Comparison of ENCODE assay signal across 31 cellular contexts in the genomic region with DNA sequence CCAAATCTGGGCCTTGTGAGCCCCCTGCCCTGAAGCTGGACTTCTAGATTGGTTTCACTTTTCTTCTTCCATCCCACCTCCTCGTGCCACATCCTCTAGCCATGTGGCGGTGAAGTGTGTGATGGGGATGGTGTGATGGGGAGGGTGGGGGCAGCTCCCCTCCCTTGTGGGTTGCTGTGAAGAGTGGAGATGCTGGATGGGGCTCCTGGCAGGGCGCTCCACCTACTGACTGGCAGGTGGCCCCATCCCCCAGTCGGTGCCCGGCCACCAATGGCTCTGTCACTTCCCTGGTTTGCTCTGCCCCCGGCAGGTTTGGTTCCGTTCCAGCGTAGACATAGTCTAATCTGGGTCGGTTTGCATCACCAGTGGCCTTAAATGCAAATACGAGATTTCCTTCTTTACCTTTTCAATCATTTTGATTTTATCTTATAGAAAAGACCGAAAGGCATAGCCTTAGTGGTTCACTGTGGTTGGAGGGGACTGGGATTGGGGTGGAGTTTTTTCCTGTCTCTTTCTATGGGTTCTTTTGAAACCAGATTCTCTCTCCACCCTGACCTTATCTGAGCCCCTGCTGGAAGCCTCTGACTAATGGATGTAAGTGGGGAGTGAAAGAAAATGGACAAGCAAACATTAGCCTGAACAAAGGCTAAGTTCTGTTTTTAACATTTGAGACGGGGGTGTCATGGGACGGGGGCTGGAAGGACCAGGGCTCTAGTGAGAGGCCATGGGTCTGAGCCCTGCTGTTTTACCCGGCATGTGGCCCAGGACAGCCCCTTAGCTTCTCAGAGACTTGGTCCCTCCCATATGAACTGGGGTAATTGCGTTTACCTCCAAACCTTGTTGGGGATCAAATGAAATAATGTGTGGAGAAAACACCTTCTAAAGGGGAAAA.
DNase-seq lines count a peak whose midpoint lies in the region; ATAC-seq and TF ChIP-seq lines count a peak whose summit lies in the region.
"Had no signal": no experiment of that assay in that cellular context is flagged by ENCODE, and none has a peak within 500 bp of the region (broad histone marks: within the 10 kb centered on the region; RNA-seq: fewer than 3 reads in every experiment).

No MANE protein-coding gene starts in this region.

- no peaks in the 10 kb centered on the region for H3K79me1 ChIP-seq in neuronal stem cell (ENCODE audit: low read depth, low read length)

- H3K14ac ChIP-seq in neuronal stem cell (ENCODE audit: low read length), result no peak overlapping the region

- H3K27me3 ChIP-seq in DND-41 (ENCODE audit: insufficient read depth, low read length, poor library complexity) (no peaks in the 10 kb centered on the region), HUES48 (ENCODE audit: control insufficient read depth, insufficient read depth, low read length) (no peaks in the 10 kb centered on the region), neuronal stem cell (ENCODE audit: control insufficient read depth in 3 of 3, insufficient read depth in 3 of 3, low read depth in 1 of 3, low read length in 3 of 3) (peaks cover 0 to 11% (median 0%) of the 10 kb centered on the region in 3 experiments)
- H3K27me3 ChIP-seq: BE2C, SJCRH30, thyroid gland had no signal

- no peak overlapping the region for H2AFZ ChIP-seq in DND-41 (ENCODE audit: low read depth, low read length)
- H2AFZ ChIP-seq in neuronal stem cell (ENCODE audit: low read length), result no peak overlapping the region

- H3K4me2 ChIP-seq in DND-41 (ENCODE audit: insufficient read depth, low read length) (no peak overlapping the region), neuronal stem cell (ENCODE audit: insufficient read depth, low read length, poor library complexity, severe bottlenecking) (no peak overlapping the region)

- no peaks in the 10 kb centered on the region for H3K4me1 ChIP-seq in DND-41 (ENCODE audit: insufficient read depth, low read length)
- peaks cover 10% of the 10 kb centered on the region; the same call in 1 of the 2 replicates for H3K4me1 ChIP-seq in HUES48 (ENCODE audit: control insufficient read depth, insufficient read depth, low read length)
- H3K4me1 ChIP-seq in neuronal stem cell (ENCODE audit: control insufficient read depth in 2 of 2, insufficient read depth in 1 of 2, low read depth in 1 of 2, low read length in 2 of 2), result peaks cover 6 to 20% of the 10 kb centered on the region in 2 donors
- H3K4me1 ChIP-seq: BE2C, SJCRH30, stomach, thyroid gland had no signal

- H3K9me3 ChIP-seq in DND-41 (ENCODE audit: insufficient read depth, low read length, severe bottlenecking) (no peaks in the 10 kb centered on the region), HUES48 (ENCODE audit: control insufficient read depth, insufficient read depth, low read length) (no peaks in the 10 kb centered on the region), neuronal stem cell (replicated peaks in 1 of 2; ENCODE audit: control insufficient read depth in 2 of 2, insufficient read depth in 1 of 2, low read depth in 1 of 2, low read length in 2 of 2) (no peaks in the 10 kb centered on the region)
- H3K9me3 ChIP-seq: BE2C, HAP-1, SJCRH30, stomach, thyroid gland had no signal

- no peak for TF ChIP-seq CTCF in DND-41 (IDR thresholded peaks at IDR 0.05; ENCODE audit: borderline replicate concordance, extremely low read depth, low read length, poor library complexity, severe bottlenecking)
- no peak for TF ChIP-seq CTCF in coronary artery (IDR thresholded peaks at IDR 0.05)
- no peak for TF ChIP-seq CTCF in GM10266 (IDR thresholded peaks at IDR 0.05; ENCODE audit: control insufficient read depth, insufficient read depth, low read depth, missing control alignments)

- no peak overlapping the region for H3K4ac ChIP-seq in neuronal stem cell (ENCODE audit: low read length)

- H3K4me3 ChIP-seq in DND-41 (ENCODE audit: low read depth in 1 of 2, low read length in 2 of 2), result no peak overlapping the region
- no peak overlapping the region for H3K4me3 ChIP-seq in HUES48 (ENCODE audit: low read depth, low read length)
- H3K4me3 ChIP-seq in coronary artery, result no peak overlapping the region
- no peak overlapping the region for H3K4me3 ChIP-seq in neuronal stem cell (ENCODE audit: low read length in 2 of 2)
- H3K4me3 ChIP-seq: HAP-1, SJCRH30, stomach, thyroid gland had no signal

- H4K8ac ChIP-seq in neuronal stem cell (ENCODE audit: low read depth, low read length), result no peak overlapping the region

- no peak overlapping the region for H3K23ac ChIP-seq in neuronal stem cell (ENCODE audit: low read depth, low read length, poor library complexity)

- H4K20me1 ChIP-seq in DND-41 (ENCODE audit: insufficient read depth, low read length), result no peaks in the 10 kb centered on the region

- H2BK5ac ChIP-seq in neuronal stem cell (ENCODE audit: low read length), result no peak overlapping the region

- no peak overlapping the region for H4K91ac ChIP-seq in neuronal stem cell (ENCODE audit: low read depth, low read length, poor library complexity)

- ATAC-seq in DND-41 (ENCODE audit: insufficient read depth, low read depth) (0 out of 3 replicates have a peak, but pooled peaks have one; percentile 27), HG02970 (IDR thresholded peaks at IDR 0.05; ENCODE audit: low FRiP score, unreplicated experiment) (no peak)
- ATAC-seq: HepG2, left colon, right cardiac atrium had no signal

- no peak for DNase-seq in DND-41
- peak; percentile 49 for DNase-seq in coronary artery (ENCODE audit: low spot score)
- DNase-seq in neuronal stem cell (ENCODE audit: low spot score), result no peak
- DNase-seq in GM10266 (ENCODE audit: extremely low spot score), result no peak
- no peak for DNase-seq in CD1c-positive myeloid dendritic cell (ENCODE audit: extremely low spot score)
- DNase-seq in SHP77 (lab: John Stamatoyannopoulos, UW), result no peak
- DNase-seq: activated CD4-positive, alpha-beta T cell treated with anti-CD3 and anti-CD28 coated beads for 48 hours; activated CD8-positive, alpha-beta memory T cell treated with anti-CD3 and anti-CD28 coated beads for 24 hours; activated naive CD4-positive, alpha-beta T cell treated with anti-CD3 and anti-CD28 coated beads, Interleukin-2, amount 10 ng/mL, durations not matched to agents 7 days and 5 days; amniotic stem cell; BE2C; DMS 273 treated with DMSO at 0.1 percent for 48 hours; EL; hypothalamus; left colon; NCI-H1417 treated with DMSO at 0.1 percent for 48 hours; NCI-H2081 treated with DMSO at 0.1 percent for 48 hours; NCI-H226; NCI-H526 treated with DMSO at 0.1 percent for 48 hours; right cardiac atrium; SJCRH30; stimulated activated CD8-positive, alpha-beta memory T cell treated with anti-CD3 and anti-CD28 coated beads, Interleukin-4, amount 100 ng/mL, for 48 hours; SW 1271; T-helper 9 cell; thyroid gland had no signal

- H2BK12ac ChIP-seq in neuronal stem cell (ENCODE audit: low read length), result no peak overlapping the region

- WGBS in neuronal stem cell (ENCODE audit: extremely low coverage in 2 of 2, insufficient read length in 2 of 2, insufficient replicate concordance in 1 of 2), 2 donors, result no CpG with 5 or more reads among the region's 15 CpGs

- H3K27ac ChIP-seq in DND-41 (ENCODE audit: low read length) (no peak overlapping the region), HUES48 (ENCODE audit: low read depth, low read length) (peak overlapping the region; percentile 31), coronary artery (no peak overlapping the region), neuronal stem cell (replicated peaks; ENCODE audit: low read length) (no peak overlapping the region)
- H3K27ac ChIP-seq: SJCRH30, stomach, thyroid gland, VCaP had no signal

- peak overlapping the region; percentile 54 for H2BK15ac ChIP-seq in neuronal stem cell (ENCODE audit: low read length)

- H3K79me2 ChIP-seq in DND-41 (ENCODE audit: insufficient read depth, low read length), result no peaks in the 10 kb centered on the region

- H3K18ac ChIP-seq in neuronal stem cell (ENCODE audit: low read length), result peak overlapping the region; percentile 79

- no peak overlapping the region for H2AK5ac ChIP-seq in neuronal stem cell (ENCODE audit: low read depth, low read length)

- H3K9ac ChIP-seq in DND-41 (ENCODE audit: low read depth, low read length), result no peak overlapping the region
- no peak overlapping the region for H3K9ac ChIP-seq in HUES48 (ENCODE audit: low read depth, low read length)
- H3K9ac ChIP-seq in neuronal stem cell (ENCODE audit: low read depth, low read length, poor library complexity), result no peak overlapping the region

- H2BK120ac ChIP-seq in neuronal stem cell (ENCODE audit: low read depth, low read length), result peak overlapping the region; percentile 43

- no peaks in the 10 kb centered on the region for H3K36me3 ChIP-seq in DND-41 (ENCODE audit: insufficient read depth, low read length)
- no peaks in the 10 kb centered on the region for H3K36me3 ChIP-seq in HUES48 (ENCODE audit: control insufficient read depth, insufficient read depth, low read length)
- H3K36me3 ChIP-seq in neuronal stem cell (replicated peaks in 1 of 2; ENCODE audit: control insufficient read depth in 2 of 2, insufficient read depth in 2 of 2, low read length in 2 of 2), result no peaks in the 10 kb centered on the region
- H3K36me3 ChIP-seq: BE2C, HAP-1, SJCRH30, stomach, thyroid gland had no signal
